Comparison of ENCODE assay signal across 21 cellular contexts in the genomic region with DNA sequence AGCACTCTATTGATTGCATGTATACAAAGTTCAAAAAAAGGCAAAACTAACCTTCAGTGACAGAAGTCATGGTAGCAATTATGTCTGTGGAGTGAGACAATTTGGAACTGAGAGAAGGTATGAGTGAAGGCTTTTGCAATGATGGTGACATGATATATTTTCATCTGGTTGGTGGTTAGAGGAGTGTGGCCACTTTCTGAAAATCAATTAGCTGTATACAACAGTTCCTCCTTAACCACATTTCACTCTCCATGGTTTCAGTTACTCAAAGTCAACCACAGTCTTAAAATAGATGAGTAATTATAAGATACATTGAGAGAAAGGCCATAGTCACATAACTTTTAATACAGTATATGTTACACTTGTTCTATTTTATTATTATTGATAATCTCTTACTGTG. TPM values are rescaled to one million over a fixed set of nuclear protein-coding genes. Genes with fewer than 3 reads are reported as not detected.
DNase-seq lines count a peak whose midpoint lies in the region; ATAC-seq and TF ChIP-seq lines count a peak whose summit lies in the region.
"Had no signal": no experiment of that assay in that cellular context is flagged by ENCODE, and none has a peak within 500 bp of the region (broad histone marks: within the 10 kb centered on the region; RNA-seq: fewer than 3 reads in every experiment).

No MANE protein-coding gene starts in this region.

- peak; percentile 82 for ATAC-seq in HG02870 (IDR thresholded peaks at IDR 0.05; ENCODE audit: unreplicated experiment)
- no peak for ATAC-seq in GM18873 (IDR thresholded peaks at IDR 0.05; ENCODE audit: low FRiP score, unreplicated experiment)
- ATAC-seq in left colon = no peak
- ATAC-seq: esophagus mucosa; naive thymus-derived CD8-positive, alpha-beta T cell; stimulated activated memory B cell treated with anti-CD40 and anti-IgM and Interleukin-4, amounts not matched to agents 10 μg/mL and 1 μg/mL and 100 μg/mL, for 72 hours; T-cell had no signal

- no peak for TF ChIP-seq POLR2A in NB4 (IDR thresholded peaks at IDR 0.05; ENCODE audit: extremely low read depth, insufficient read length)

- DNase-seq in SIG-M5 treated with dmso at 0.1 percent for 504 hours (lab: John Stamatoyannopoulos, UW; ENCODE audit: unreplicated experiment) (peak; percentile 63), SIG-M5 (lab: John Stamatoyannopoulos, UW) (no peak), NB4 (ENCODE audit: low read depth) (peak; percentile 84), renal cortical epithelial cell (ENCODE audit: low read depth) (peak; percentile 68), left colon (no peak), GF-D8 (lab: John Stamatoyannopoulos, UW) (no peak)
- DNase-seq: 8988T; activated CD4-positive, alpha-beta memory T cell treated with anti-CD3 and anti-CD28 coated beads for 36 hours; caudate nucleus; Kasumi-1; naive thymus-derived CD8-positive, alpha-beta T cell; NCI-H187 treated with DMSO at 0.1 percent for 48 hours; NCI-H69; T-cell; WERI-Rb-1 had no signal

- TF ChIP-seq CTCF in NB4 (IDR thresholded peaks at IDR 0.05; ENCODE audit: low read depth, low read length) = no peak

- H3K4me3 ChIP-seq in NB4 (ENCODE audit: low read depth, low read length) = no peak overlapping the region
- H3K4me3 ChIP-seq: HAP-1, lung had no signal

- intact Hi-C loops in left colon (cut with DNase I, micrococcal nuclease) = no loop called here

RNA-seq across cellular contexts. Expression of gene ADAMTS18, which starts 26.2 kb away (rescaled TPM):
- 0.10 and 0.17 TPM in 2 replicates for total RNA-seq in renal cortical epithelial cell
- total RNA-seq in left colon = under 1 TPM in 1 of 2 donors, not detected in 1; 0.34 TPM
- total RNA-seq: activated CD4-positive, alpha-beta memory T cell treated with anti-CD3 and anti-CD28 coated beads for 36 hours; esophagus mucosa; naive thymus-derived CD8-positive, alpha-beta T cell; T-cell had no signal

Comparison
In these comparisons a context has a peak if more than half of its experiments do, and no peak if none do; other contexts are left out.
1. DNase-seq: peak in SIG-M5 treated with dmso at 0.1 percent for 504 hours (single experiment), NB4 (single experiment) and renal cortical epithelial cell (single experiment); none in SIG-M5 (single experiment), left colon (0 of 2) and GF-D8 (single experiment).